In the genomic region with DNA sequence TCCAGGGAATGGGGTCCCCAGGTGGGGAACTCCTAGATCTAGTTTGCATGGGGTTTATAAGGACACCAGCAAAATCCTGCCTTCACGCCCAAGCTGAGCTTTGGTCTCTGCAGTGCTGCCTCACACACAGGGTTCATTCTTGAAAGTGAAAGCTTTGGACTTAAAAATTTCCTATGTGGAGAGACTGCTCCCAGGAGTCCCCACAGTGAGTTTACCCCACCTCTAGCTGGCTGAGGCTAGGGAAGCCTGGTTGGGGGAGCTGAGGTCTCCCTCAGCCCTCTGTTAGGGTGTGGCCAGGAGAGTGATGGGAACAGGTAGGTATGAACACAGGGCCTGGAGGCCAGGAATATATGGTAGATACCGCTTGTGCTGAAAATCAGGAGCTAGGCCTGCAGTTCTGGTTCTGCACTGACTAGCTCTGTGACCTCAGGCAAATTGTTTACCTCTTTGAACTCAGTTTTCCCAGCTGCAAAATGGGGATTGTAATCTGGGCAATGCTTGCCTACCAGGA, we compare ENCODE assay signal across 11 cellular contexts. TPM values are rescaled to one million over a fixed set of nuclear protein-coding genes. Genes with fewer than 3 reads are reported as not detected.
DNase-seq lines count a peak whose midpoint lies in the region; ATAC-seq, FAIRE-seq and TF ChIP-seq lines count a peak whose summit lies in the region.
"Had no signal": no experiment of that assay in that cellular context is flagged by ENCODE, and none has a peak within 500 bp of the region (broad histone marks: within the 10 kb centered on the region; RNA-seq: fewer than 3 reads in every experiment).

No MANE protein-coding gene starts in this region.

- H3K9me3 ChIP-seq in keratinocyte (ENCODE audit: control insufficient read depth, low read depth, low read length) = no peaks in the 10 kb centered on the region
- H3K9me3 ChIP-seq in spleen = no peaks in the 10 kb centered on the region

- POLR2A ChIA-PET in WTC11 (lab: Charles Lee) = interaction anchor here (0.5 to 3.8 kb wide), 5 partner anchors 9 to 87 kb away, joined by 4 to 28 read pairs (median 5); no protein-coding TSS in a partner anchor

- H3K4me3 ChIP-seq in keratinocyte (ENCODE audit: control insufficient read depth in 2 of 3, extremely low read depth in 1 of 3, insufficient read depth in 2 of 3, low read depth in 1 of 3, low read length in 3 of 3) = no peak overlapping the region
- H3K4me3 ChIP-seq in spleen = no peak overlapping the region

- H3K4me2 ChIP-seq in keratinocyte (ENCODE audit: control insufficient read depth, extremely low read depth, insufficient read depth, low read depth, low read length) = peak overlapping the region; percentile 54

- intact Hi-C loops in spleen (cut with DNase I; ENCODE audit: low total_unique reads) = no loop called here

- H3K4me3 Mint-ChIP-seq in WTC11 = peak overlapping the region; percentile 65

- H3K27ac ChIP-seq in keratinocyte (ENCODE audit: control insufficient read depth, insufficient read depth, low read length) (no peak overlapping the region), spleen (peak overlapping the region in 6 of 8 donors; percentile 2 to 85 (median 62))
- H3K27ac ChIP-seq: 22Rv1 had no signal

- peaks cover 13% of the 10 kb centered on the region; the same call in 1 of the 2 replicates for H3K36me3 Mint-ChIP-seq in WTC11

- H3K4me1 ChIP-seq in keratinocyte (ENCODE audit: control insufficient read depth, extremely low read depth, insufficient read depth, low read length) (peaks cover 19% of the 10 kb centered on the region), spleen (peaks cover 0 to 42% (median 13%) of the 10 kb centered on the region in 6 donors)

- H3K9me3 Mint-ChIP-seq in WTC11 = no peaks in the 10 kb centered on the region

- TF ChIP-seq POLR2A in spleen (IDR thresholded peaks at IDR 0.05) = no peak

- peak overlapping the region; percentile 87 for H3K27ac Mint-ChIP-seq in WTC11

- FAIRE-seq in keratinocyte (lab: Jason Lieb, UNC) = no peak

- H3K36me3 ChIP-seq in keratinocyte (ENCODE audit: control insufficient read depth in 2 of 2, extremely low read depth in 1 of 2, insufficient read depth in 2 of 2, low read length in 2 of 2) (no peaks in the 10 kb centered on the region), spleen (no peaks in the 10 kb centered on the region)

- no peaks in the 10 kb centered on the region for H4K20me1 ChIP-seq in keratinocyte (ENCODE audit: control insufficient read depth, extremely low read depth, insufficient read depth, low read length)

- WGBS in spleen, 5 donors = 74 to 91% (median 86%) methylated on average over 2 of the region's 2 CpGs

- TF ChIP-seq CTCF in WTC11 (IDR thresholded peaks at IDR 0.05) = no peak
- TF ChIP-seq CTCF in keratinocyte (optimal IDR thresholded peaks at IDR 0.05 in 1 of 3, IDR thresholded peaks at IDR 0.05 in 1 of 3, conservative IDR thresholded peaks at IDR 0.05 in 1 of 3; ENCODE audit: extremely low read depth in 1 of 3, insufficient read depth in 2 of 3, low read length in 3 of 3) = no peak
- TF ChIP-seq CTCF in spleen (IDR thresholded peaks at IDR 0.05 in 8 of 11, conservative IDR thresholded peaks at IDR 0.05 in 3 of 11) = no peak

- peaks cover 68% of the 10 kb centered on the region for H3K4me1 Mint-ChIP-seq in WTC11

- DNase-seq in DMS 273 (lab: John Stamatoyannopoulos, UW; ENCODE audit: unreplicated experiment) = peak; percentile 17
- DNase-seq in DMS 273 treated with DMSO at 0.1 percent for 48 hours (lab: John Stamatoyannopoulos, UW) = no peak
- DNase-seq in WTC11 (ENCODE audit: low spot score) = no peak
- no peak for DNase-seq in keratinocyte (ENCODE audit: low read depth, low spot score)
- DNase-seq in spleen = no peak
- no peak for DNase-seq in DMS79 treated with DMSO at 0.1 percent for 48 hours (lab: John Stamatoyannopoulos, UW)
- no peak for DNase-seq in SHP77 (lab: John Stamatoyannopoulos, UW)
- no peak for DNase-seq in NK-92 (lab: John Stamatoyannopoulos, UW; ENCODE audit: unreplicated experiment)
- DNase-seq: activated CD8-positive, alpha-beta memory T cell treated with anti-CD3 and anti-CD28 coated beads, Interleukin-2, amount 50 U/mL, for 48 hours; stimulated activated naive CD8-positive, alpha-beta T cell treated with anti-CD3 and anti-CD28 coated beads, Interleukin-15, Interleukin-2, amounts not matched to agents 100 U/mL and 50 U/mL, for 24 hours had no signal

- no peaks in the 10 kb centered on the region for H3K79me2 ChIP-seq in keratinocyte (ENCODE audit: control insufficient read depth, insufficient read depth, low read length)

- no peaks in the 10 kb centered on the region for H3K9me1 ChIP-seq in keratinocyte (ENCODE audit: control insufficient read depth, extremely low read depth, insufficient read depth, low read length)

- no peaks in the 10 kb centered on the region for H3K27me3 ChIP-seq in keratinocyte (ENCODE audit: control insufficient read depth, extremely low read depth, insufficient read depth, low read length)
- H3K27me3 ChIP-seq in spleen (replicated peaks in 1 of 7) = no peaks in the 10 kb centered on the region

- H3K9ac ChIP-seq in keratinocyte (ENCODE audit: control insufficient read depth, extremely low read depth, insufficient read depth, low read length) = no peak overlapping the region

- ATAC-seq in WTC11 = peak; percentile 18

- no peaks in the 10 kb centered on the region for H3K27me3 Mint-ChIP-seq in WTC11 (ENCODE audit: low read depth)

- dilution Hi-C loops in keratinocyte (cut with MboI; ENCODE audit: extremely low pct_ligation_motif_present, low sequenced_read_pairs) = no loop called here

- no peak overlapping the region for H2AFZ ChIP-seq in keratinocyte (ENCODE audit: control insufficient read depth, low read length)

- CTCF ChIA-PET in WTC11 (lab: Charles Lee) = interaction anchor here (1.0 to 2.6 kb wide), 8 partner anchors 8 to 63 kb away, joined by 3 to 13 read pairs (median 6); no protein-coding TSS in a partner anchor

TF ChIP-seq in WTC11, 78 proteins besides CTCF, POLR2A, EP300 and RAD21:
- no peak for TF ChIP-seq ETV6 (CRISPR knock-in tag; IDR thresholded peaks at IDR 0.05)
- TF ChIP-seq, protein P1, sequence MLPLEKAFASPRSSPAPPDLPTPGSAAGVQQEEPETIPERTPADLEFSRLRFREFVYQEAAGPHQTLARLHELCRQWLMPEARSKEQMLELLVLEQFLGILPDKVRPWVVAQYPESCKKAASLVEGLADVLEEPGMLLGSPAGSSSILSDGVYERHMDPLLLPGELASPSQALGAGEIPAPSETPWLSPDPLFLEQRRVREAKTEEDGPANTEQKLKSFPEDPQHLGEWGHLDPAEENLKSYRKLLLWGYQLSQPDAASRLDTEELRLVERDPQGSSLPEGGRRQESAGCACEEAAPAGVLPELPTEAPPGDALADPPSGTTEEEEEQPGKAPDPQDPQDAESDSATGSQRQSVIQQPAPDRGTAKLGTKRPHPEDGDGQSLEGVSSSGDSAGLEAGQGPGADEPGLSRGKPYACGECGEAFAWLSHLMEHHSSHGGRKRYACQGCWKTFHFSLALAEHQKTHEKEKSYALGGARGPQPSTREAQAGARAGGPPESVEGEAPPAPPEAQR (CRISPR knock-in tag; IDR thresholded peaks at IDR 0.05) = no peak
- TF ChIP-seq, protein P2, sequence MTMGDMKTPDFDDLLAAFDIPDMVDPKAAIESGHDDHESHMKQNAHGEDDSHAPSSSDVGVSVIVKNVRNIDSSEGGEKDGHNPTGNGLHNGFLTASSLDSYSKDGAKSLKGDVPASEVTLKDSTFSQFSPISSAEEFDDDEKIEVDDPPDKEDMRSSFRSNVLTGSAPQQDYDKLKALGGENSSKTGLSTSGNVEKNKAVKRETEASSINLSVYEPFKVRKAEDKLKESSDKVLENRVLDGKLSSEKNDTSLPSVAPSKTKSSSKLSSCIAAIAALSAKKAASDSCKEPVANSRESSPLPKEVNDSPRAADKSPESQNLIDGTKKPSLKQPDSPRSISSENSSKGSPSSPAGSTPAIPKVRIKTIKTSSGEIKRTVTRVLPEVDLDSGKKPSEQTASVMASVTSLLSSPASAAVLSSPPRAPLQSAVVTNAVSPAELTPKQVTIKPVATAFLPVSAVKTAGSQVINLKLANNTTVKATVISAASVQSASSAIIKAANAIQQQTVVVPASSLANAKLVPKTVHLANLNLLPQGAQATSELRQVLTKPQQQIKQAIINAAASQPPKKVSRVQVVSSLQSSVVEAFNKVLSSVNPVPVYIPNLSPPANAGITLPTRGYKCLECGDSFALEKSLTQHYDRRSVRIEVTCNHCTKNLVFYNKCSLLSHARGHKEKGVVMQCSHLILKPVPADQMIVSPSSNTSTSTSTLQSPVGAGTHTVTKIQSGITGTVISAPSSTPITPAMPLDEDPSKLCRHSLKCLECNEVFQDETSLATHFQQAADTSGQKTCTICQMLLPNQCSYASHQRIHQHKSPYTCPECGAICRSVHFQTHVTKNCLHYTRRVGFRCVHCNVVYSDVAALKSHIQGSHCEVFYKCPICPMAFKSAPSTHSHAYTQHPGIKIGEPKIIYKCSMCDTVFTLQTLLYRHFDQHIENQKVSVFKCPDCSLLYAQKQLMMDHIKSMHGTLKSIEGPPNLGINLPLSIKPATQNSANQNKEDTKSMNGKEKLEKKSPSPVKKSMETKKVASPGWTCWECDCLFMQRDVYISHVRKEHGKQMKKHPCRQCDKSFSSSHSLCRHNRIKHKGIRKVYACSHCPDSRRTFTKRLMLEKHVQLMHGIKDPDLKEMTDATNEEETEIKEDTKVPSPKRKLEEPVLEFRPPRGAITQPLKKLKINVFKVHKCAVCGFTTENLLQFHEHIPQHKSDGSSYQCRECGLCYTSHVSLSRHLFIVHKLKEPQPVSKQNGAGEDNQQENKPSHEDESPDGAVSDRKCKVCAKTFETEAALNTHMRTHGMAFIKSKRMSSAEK (CRISPR knock-in tag; IDR thresholded peaks at IDR 0.05; ENCODE audit: borderline replicate concordance) = no peak
- no peak for TF ChIP-seq RORB (CRISPR knock-in tag; IDR thresholded peaks at IDR 0.05)
- TF ChIP-seq, protein P3, sequence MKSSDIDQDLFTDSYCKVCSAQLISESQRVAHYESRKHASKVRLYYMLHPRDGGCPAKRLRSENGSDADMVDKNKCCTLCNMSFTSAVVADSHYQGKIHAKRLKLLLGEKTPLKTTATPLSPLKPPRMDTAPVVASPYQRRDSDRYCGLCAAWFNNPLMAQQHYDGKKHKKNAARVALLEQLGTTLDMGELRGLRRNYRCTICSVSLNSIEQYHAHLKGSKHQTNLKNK (CRISPR knock-in tag; IDR thresholded peaks at IDR 0.05) = no peak

RNA-seq across cellular contexts. Expression of a gene that starts 41.5 kb away (rescaled TPM):
- total RNA-seq in WTC11 (2021) (360 to 406 TPM (median 378 TPM) in 3 replicates), spleen (100 to 1,000 TPM; 111 to 168 (median 142) TPM)
- polyA plus RNA-seq in keratinocyte (39.3 to 139 TPM (median 65.6 TPM) in 3 replicates), spleen (10 to 100 TPM; 13.8 to 32.2 (median 15.3) TPM)
- polyA plus RNA-seq in keratinocyte (2011; ENCODE audit: low read depth) = 74.4 TPM
- polyA plus RNA-seq in keratinocyte (2011; cell fraction: cytosol; rRNA removed) = 74.6 and 86.7 TPM in 2 replicates
- 161 and 167 TPM in 2 replicates for polyA plus RNA-seq in keratinocyte (2011; cell fraction: nucleus; rRNA removed)
- polyA plus RNA-seq in keratinocyte (2012; ENCODE audit: low replicate concordance) = 51.1 and 105 TPM in 2 replicates
- polyA minus RNA-seq in keratinocyte = 74.0 to 207 TPM (median 113 TPM) in 3 replicates
- 70.0 TPM for polyA minus RNA-seq in keratinocyte (2011; cell fraction: cytosol; rRNA and poly(A)+ RNA removed)
- 98.7 and 186 TPM in 2 replicates for polyA minus RNA-seq in keratinocyte (2011; cell fraction: nucleus; rRNA and poly(A)+ RNA removed)
